Comparison of ENCODE assay signal across 8 cellular contexts in genomic region chr11:69888671-69889076, GRCh38.
DNase-seq lines count a peak whose midpoint lies in the region; ATAC-seq, FAIRE-seq and TF ChIP-seq lines count a peak whose summit lies in the region.

No MANE protein-coding gene starts in this region.

- CTCF ChIA-PET in MCF 10A (lab: Yijun Ruan, JAX) = interaction anchor here (0.7 to 2.6 kb wide), 13 partner anchors 8 to 344 kb away, joined by 3 to 11 read pairs (median 4); no protein-coding TSS in a partner anchor

- DNase-seq in NCI-H187 (lab: John Stamatoyannopoulos, UW) (peak; percentile 24 to 38), NCI-H187 treated with DMSO at 0.1 percent for 48 hours (lab: John Stamatoyannopoulos, UW) (no peak), NCI-H2029 (lab: John Stamatoyannopoulos, UW) (peak; percentile 42), MCF 10A (ENCODE audit: unreplicated experiment) (peak; percentile 69), keratinocyte (ENCODE audit: low read depth, low spot score) (peak; percentile 23)
- peak; percentile 71 to 73 for DNase-seq in stimulated activated CD4-positive, alpha-beta T cell treated with anti-CD3 and anti-CD28 coated beads, Interleukin-2, amount 100 ng/mL, for 48 hours

- H3K4me1 Mint-ChIP-seq in MCF 10A (ENCODE audit: insufficient read depth, unreplicated experiment) = no peaks in the 10 kb centered on the region

- peaks cover 12% of the 10 kb centered on the region for H3K27me3 Mint-ChIP-seq in MCF 10A (ENCODE audit: insufficient read depth, unreplicated experiment)

- no peak overlapping the region for H3K4me3 ChIP-seq in keratinocyte (ENCODE audit: control insufficient read depth in 2 of 3, extremely low read depth in 1 of 3, insufficient read depth in 2 of 3, low read depth in 1 of 3, low read length in 3 of 3)

- H3K4me1 ChIP-seq in keratinocyte (ENCODE audit: control insufficient read depth, extremely low read depth, insufficient read depth, low read length) = no peaks in the 10 kb centered on the region

- peaks cover 40% of the 10 kb centered on the region for H3K27me3 ChIP-seq in keratinocyte (ENCODE audit: control insufficient read depth, extremely low read depth, insufficient read depth, low read length)

- intact Hi-C loops in MCF 10A (cut with micrococcal nuclease) = loop anchor here (1.0 kb wide), 2 partner anchors 202 to 308 kb away; no protein-coding TSS in a partner anchor

- H2AFZ ChIP-seq in keratinocyte (ENCODE audit: control insufficient read depth, low read length) = no peak overlapping the region

- dilution Hi-C loops in keratinocyte (cut with MboI; ENCODE audit: extremely low pct_ligation_motif_present, low sequenced_read_pairs) = no loop called here

- POLR2A ChIA-PET in MCF 10A (lab: Yijun Ruan, JAX) = no interaction called here

- no peak overlapping the region for H3K4me3 Mint-ChIP-seq in MCF 10A (ENCODE audit: unreplicated experiment)

- no peak overlapping the region for H3K4me2 ChIP-seq in keratinocyte (ENCODE audit: control insufficient read depth, extremely low read depth, insufficient read depth, low read depth, low read length)

- ATAC-seq in GM21576 (IDR thresholded peaks at IDR 0.05; ENCODE audit: unreplicated experiment) = no peak

- no peaks in the 10 kb centered on the region for H4K20me1 ChIP-seq in keratinocyte (ENCODE audit: control insufficient read depth, extremely low read depth, insufficient read depth, low read length)

- H3K36me3 Mint-ChIP-seq in MCF 10A (ENCODE audit: insufficient read depth, unreplicated experiment) = no peaks in the 10 kb centered on the region

- no peaks in the 10 kb centered on the region for H3K9me3 Mint-ChIP-seq in MCF 10A (ENCODE audit: unreplicated experiment)

- peak; percentile 76 for FAIRE-seq in keratinocyte (lab: Jason Lieb, UNC)

- no peaks in the 10 kb centered on the region for H3K9me1 ChIP-seq in keratinocyte (ENCODE audit: control insufficient read depth, extremely low read depth, insufficient read depth, low read length)

- TF ChIP-seq CTCF in VCaP (conservative IDR thresholded peaks at IDR 0.05) (peak; percentile 97), MCF 10A (IDR thresholded peaks at IDR 0.05; ENCODE audit: unreplicated experiment) (peak; percentile 89), keratinocyte (optimal IDR thresholded peaks at IDR 0.05 in 1 of 3, IDR thresholded peaks at IDR 0.05 in 1 of 3, conservative IDR thresholded peaks at IDR 0.05 in 1 of 3; ENCODE audit: extremely low read depth in 1 of 3, insufficient read depth in 2 of 3, low read length in 3 of 3) (peak; percentile 92 to 98 (median 94))

- no peaks in the 10 kb centered on the region for H3K79me2 ChIP-seq in keratinocyte (ENCODE audit: control insufficient read depth, insufficient read depth, low read length)

- H3K9me3 ChIP-seq in keratinocyte (ENCODE audit: control insufficient read depth, low read depth, low read length) = no peaks in the 10 kb centered on the region

- H3K27ac ChIP-seq in VCaP = no peak overlapping the region
- no peak overlapping the region for H3K27ac ChIP-seq in keratinocyte (ENCODE audit: control insufficient read depth, insufficient read depth, low read length)

- no TSS peak for BruUV-seq in MCF 10A (replicated peaks; lab: Mats Ljungman, UMichigan)

- H3K36me3 ChIP-seq in keratinocyte (ENCODE audit: control insufficient read depth in 2 of 2, extremely low read depth in 1 of 2, insufficient read depth in 2 of 2, low read length in 2 of 2) = no peaks in the 10 kb centered on the region

- no peak overlapping the region for H3K27ac Mint-ChIP-seq in MCF 10A (ENCODE audit: low read depth, unreplicated experiment)

- H3K9ac ChIP-seq in keratinocyte (ENCODE audit: control insufficient read depth, extremely low read depth, insufficient read depth, low read length) = no peak overlapping the region
